In the genomic region with DNA sequence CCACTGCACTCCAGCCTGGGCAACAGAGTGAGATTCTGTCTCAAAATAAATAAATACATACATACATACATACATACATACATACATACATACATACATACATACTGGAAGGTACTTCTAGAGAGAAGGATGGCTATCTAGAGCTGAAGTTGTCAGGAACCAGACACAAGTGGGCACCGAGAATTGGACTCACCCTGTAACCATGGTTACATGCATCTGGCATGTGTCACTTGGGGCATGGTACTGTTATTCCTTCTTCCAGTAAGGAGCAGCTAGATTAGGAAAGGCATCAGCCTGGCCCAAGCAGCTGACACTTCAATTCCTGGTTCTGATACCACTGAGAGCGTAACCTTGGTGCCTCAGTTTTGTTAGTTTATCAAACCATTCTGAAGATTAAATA, we compare ENCODE assay signal across 19 cellular contexts.
DNase-seq lines count a peak whose midpoint lies in the region; ATAC-seq and TF ChIP-seq lines count a peak whose summit lies in the region.
"Had no signal": no experiment of that assay in that cellular context is flagged by ENCODE, and none has a peak within 500 bp of the region (broad histone marks: within the 10 kb centered on the region; RNA-seq: fewer than 3 reads in every experiment).

No MANE protein-coding gene starts in this region.

- no peak overlapping the region for H3K4me2 ChIP-seq in mesendoderm (ENCODE audit: low read length)

- no peak overlapping the region for H3K27ac ChIP-seq in CD4-positive, alpha-beta T cell (ENCODE audit: low read depth, low read length)
- peak overlapping the region; percentile 71 for H3K27ac ChIP-seq in SJCRH30
- no peak overlapping the region for H3K27ac ChIP-seq in mesendoderm (ENCODE audit: low read depth, low read length)
- H3K27ac ChIP-seq: parathyroid adenoma, transverse colon had no signal

- H3K9me3 Mint-ChIP-seq in CD4-positive, alpha-beta T cell, result no peaks in the 10 kb centered on the region
- no peaks in the 10 kb centered on the region for H3K9me3 Mint-ChIP-seq in activated CD8-positive, alpha-beta T cell treated with anti-CD3 and anti-CD28 coated beads, Interleukin-2, amount 10 ng/mL, durations not matched to agents 7 days and 5 days (ENCODE audit: insufficient read depth)

- no peak overlapping the region for H2BK5ac ChIP-seq in mesendoderm (ENCODE audit: low read length)

- H3K4me3 ChIP-seq in SJCRH30 (no peak overlapping the region), mesendoderm (ENCODE audit: low read length) (no peak overlapping the region)
- H3K4me3 ChIP-seq: transverse colon had no signal

- no peak overlapping the region for H3K56ac ChIP-seq in mesendoderm (ENCODE audit: low read length)

- no peak for ATAC-seq in CD4-positive, alpha-beta T cell (ENCODE audit: poor library complexity)
- no peak for ATAC-seq in activated CD8-positive, alpha-beta T cell treated with anti-CD3 and anti-CD28 coated beads, Interleukin-2, amount 10 ng/mL, durations not matched to agents 7 days and 5 days
- ATAC-seq: activated CD4-positive, alpha-beta T cell treated with anti-CD3 and anti-CD28 coated beads for 36 hours had no signal

- H3K4me1 Mint-ChIP-seq in CD4-positive, alpha-beta T cell (ENCODE audit: low read depth), result peaks cover 81% of the 10 kb centered on the region
- peaks cover 50% of the 10 kb centered on the region for H3K4me1 Mint-ChIP-seq in activated CD8-positive, alpha-beta T cell treated with anti-CD3 and anti-CD28 coated beads, Interleukin-2, amount 10 ng/mL, durations not matched to agents 7 days and 5 days (ENCODE audit: low read depth)

- peak overlapping the region; percentile 51 for H3K18ac ChIP-seq in mesendoderm (ENCODE audit: low read length)

- no peak overlapping the region for H2BK120ac ChIP-seq in mesendoderm (ENCODE audit: low read depth, low read length)

- no peak overlapping the region for H3K4ac ChIP-seq in mesendoderm (ENCODE audit: low read depth, low read length)

- no peak overlapping the region for H3K4me3 Mint-ChIP-seq in CD4-positive, alpha-beta T cell
- no peak overlapping the region for H3K4me3 Mint-ChIP-seq in activated CD8-positive, alpha-beta T cell treated with anti-CD3 and anti-CD28 coated beads, Interleukin-2, amount 10 ng/mL, durations not matched to agents 7 days and 5 days
- H3K4me3 Mint-ChIP-seq: activated CD4-positive, alpha-beta T cell treated with anti-CD3 and anti-CD28 coated beads for 36 hours had no signal

- H3K36me3 ChIP-seq in SJCRH30, result no peaks in the 10 kb centered on the region
- H3K36me3 ChIP-seq in mesendoderm (ENCODE audit: control insufficient read depth, insufficient read depth, low read length), result no peaks in the 10 kb centered on the region
- H3K36me3 ChIP-seq: transverse colon had no signal

- no peaks in the 10 kb centered on the region for H3K79me2 ChIP-seq in mesendoderm (ENCODE audit: control insufficient read depth, insufficient read depth, low read length)

- H3K27ac Mint-ChIP-seq in CD4-positive, alpha-beta T cell, result peak overlapping the region; percentile 79
- H3K27ac Mint-ChIP-seq in activated CD8-positive, alpha-beta T cell treated with anti-CD3 and anti-CD28 coated beads, Interleukin-2, amount 10 ng/mL, durations not matched to agents 7 days and 5 days, result no peak overlapping the region

- H2AK5ac ChIP-seq in mesendoderm (ENCODE audit: low read length), result no peak overlapping the region

- no peak overlapping the region for H2BK15ac ChIP-seq in mesendoderm (replicated peaks; ENCODE audit: low read depth)

- H4K8ac ChIP-seq in mesendoderm (ENCODE audit: low read depth, low read length), result no peak overlapping the region

- H3K4me1 ChIP-seq in SJCRH30 (peaks cover 26% of the 10 kb centered on the region), mesendoderm (ENCODE audit: control insufficient read depth, low read depth, low read length) (no peaks in the 10 kb centered on the region)
- H3K4me1 ChIP-seq: parathyroid adenoma had no signal

- H3K27me3 ChIP-seq in CD4-positive, alpha-beta T cell (ENCODE audit: control insufficient read depth, insufficient read depth, low read length), result no peaks in the 10 kb centered on the region
- no peaks in the 10 kb centered on the region for H3K27me3 ChIP-seq in SJCRH30
- no peaks in the 10 kb centered on the region for H3K27me3 ChIP-seq in mesendoderm (ENCODE audit: insufficient read depth, low read length, poor library complexity)
- H3K27me3 ChIP-seq: transverse colon had no signal

- intact Hi-C loops in CD4-positive, alpha-beta T cell (cut with DNase I, micrococcal nuclease), result no loop called here

- H3K23ac ChIP-seq in mesendoderm (ENCODE audit: low read length), result no peak overlapping the region

- H4K5ac ChIP-seq in mesendoderm (ENCODE audit: low read length), result no peak overlapping the region

- H3K27me3 Mint-ChIP-seq in CD4-positive, alpha-beta T cell, result no peaks in the 10 kb centered on the region
- no peaks in the 10 kb centered on the region for H3K27me3 Mint-ChIP-seq in activated CD8-positive, alpha-beta T cell treated with anti-CD3 and anti-CD28 coated beads, Interleukin-2, amount 10 ng/mL, durations not matched to agents 7 days and 5 days (ENCODE audit: low read depth)
- H3K27me3 Mint-ChIP-seq: activated CD4-positive, alpha-beta T cell treated with anti-CD3 and anti-CD28 coated beads for 36 hours had no signal

- no peak overlapping the region for H3K9ac ChIP-seq in mesendoderm (ENCODE audit: low read length)
- H3K9ac ChIP-seq: parathyroid adenoma had no signal

- CTCF ChIA-PET in CD4-positive, alpha-beta T cell (lab: Charles Lee), result no interaction called here
- CTCF ChIA-PET in activated CD8-positive, alpha-beta T cell treated with anti-CD3 and anti-CD28 coated beads, Interleukin-2, amount 10 ng/mL, durations not matched to agents 7 days and 5 days (lab: Charles Lee), result interaction anchor here (2.6 kb wide), 1 partner anchor 14 kb away, joined by 7 read pairs; no protein-coding TSS in a partner anchor

- no peaks in the 10 kb centered on the region for H3K9me3 ChIP-seq in CD4-positive, alpha-beta T cell (ENCODE audit: control insufficient read depth, low read length)
- no peaks in the 10 kb centered on the region for H3K9me3 ChIP-seq in SJCRH30 (replicated peaks)
- H3K9me3 ChIP-seq: transverse colon had no signal

- DNase-seq in CD4-positive, alpha-beta T cell, result no peak
- peak; percentile 30 for DNase-seq in ELR (ENCODE audit: low read depth)
- no peak for DNase-seq in SJCRH30
- no peak for DNase-seq in mesendoderm
- no peak for DNase-seq in occipital lobe (lab: John Stamatoyannopoulos, UW)
- no peak for DNase-seq in foreskin melanocyte
- DNase-seq in activated CD8-positive, alpha-beta T cell treated with anti-CD3 and anti-CD28 coated beads, Interleukin-2, amount 10 ng/mL, durations not matched to agents 7 days and 5 days, result no peak
- no peak for DNase-seq in OCI-M2 (lab: John Stamatoyannopoulos, UW; ENCODE audit: unreplicated experiment)
- DNase-seq: activated CD4-positive, alpha-beta T cell treated with anti-CD3 and anti-CD28 coated beads for 36 hours; AML-193; amniotic stem cell; DMS79; hypothalamus; NCI-H1417 treated with DMSO at 0.1 percent for 48 hours; NCI-H345; SHP77 treated with DMSO at 0.1 percent for 48 hours; T1000; transverse colon had no signal

- no peak for TF ChIP-seq CTCF in CD4-positive, alpha-beta T cell (IDR thresholded peaks at IDR 0.05)

- H3K36me3 Mint-ChIP-seq in CD4-positive, alpha-beta T cell (ENCODE audit: low read depth), result peaks cover 28% of the 10 kb centered on the region
- H3K36me3 Mint-ChIP-seq in activated CD8-positive, alpha-beta T cell treated with anti-CD3 and anti-CD28 coated beads, Interleukin-2, amount 10 ng/mL, durations not matched to agents 7 days and 5 days (ENCODE audit: low read depth), result peaks cover 17% of the 10 kb centered on the region

- no peaks in the 10 kb centered on the region for H3K79me1 ChIP-seq in mesendoderm (ENCODE audit: low read length)

- POLR2A ChIA-PET in CD4-positive, alpha-beta T cell (lab: Charles Lee), result interaction anchor here (1.2 kb wide), 1 partner anchor 13 kb away, joined by 4 read pairs; no protein-coding TSS in a partner anchor
- POLR2A ChIA-PET in activated CD8-positive, alpha-beta T cell treated with anti-CD3 and anti-CD28 coated beads, Interleukin-2, amount 10 ng/mL, durations not matched to agents 7 days and 5 days (lab: Charles Lee), result no interaction called here

- WGBS in mesendoderm (ENCODE audit: extremely low coverage, insufficient coverage, low lambda C conversion rate), result no CpG with 5 or more reads among the region's 2 CpGs
